Comparison of ENCODE assay signal across 16 cellular contexts in the genomic region with DNA sequence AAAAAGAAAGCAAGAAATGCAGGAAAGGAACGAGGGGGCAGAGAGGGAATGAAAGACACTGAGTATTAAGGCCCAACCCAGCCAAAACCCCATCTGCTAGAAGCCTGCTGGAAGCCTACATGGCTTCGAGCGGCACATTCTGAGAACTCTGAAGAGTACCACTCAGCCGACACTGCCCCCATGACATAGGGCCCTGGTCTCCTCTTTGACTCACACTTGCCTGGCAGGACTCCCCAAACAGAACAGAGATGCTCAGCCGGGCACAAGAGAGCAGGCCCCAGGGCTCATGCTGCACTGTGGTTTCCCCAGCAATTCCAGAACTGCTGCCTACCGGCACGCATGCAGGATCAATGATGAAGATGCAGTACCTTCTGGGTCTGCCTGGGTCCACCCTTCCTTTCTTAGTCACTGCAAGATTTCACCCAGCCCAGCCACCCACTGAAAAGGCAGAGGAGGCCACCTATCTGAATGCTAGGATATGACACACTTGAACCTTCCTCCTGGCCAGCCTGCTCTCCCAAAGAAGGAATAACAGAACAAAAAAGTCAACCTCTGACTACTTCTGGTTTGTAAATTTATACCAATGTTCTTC. TPM values are rescaled to one million over a fixed set of nuclear protein-coding genes. Genes with fewer than 3 reads are reported as not detected.
DNase-seq lines count a peak whose midpoint lies in the region; ATAC-seq and TF ChIP-seq lines count a peak whose summit lies in the region.
"Had no signal": no experiment of that assay in that cellular context is flagged by ENCODE, and none has a peak within 500 bp of the region (broad histone marks: within the 10 kb centered on the region; RNA-seq: fewer than 3 reads in every experiment).

No MANE protein-coding gene starts in this region.

- TF ChIP-seq CTCF in AG10803 (conservative IDR thresholded peaks at IDR 0.05; ENCODE audit: low read length) (peak; percentile 34), activated B cell treated with CpG ODN at 0.5 μM for 24 hours (IDR thresholded peaks at IDR 0.05) (no peak), brain microvascular endothelial cell (IDR thresholded peaks at IDR 0.05; ENCODE audit: low read depth, low read length, missing control alignments) (no peak)

- intact Hi-C loops in activated B cell treated with CpG ODN at 0.5 μM for 24 hours (cut with micrococcal nuclease) (loop anchor here (2.0 kb wide), 1 partner anchor 15 kb away; no protein-coding TSS in a partner anchor), left ventricle myocardium superior (cut with micrococcal nuclease) (no loop called here)

- no peaks in the 10 kb centered on the region for H3K9me3 Mint-ChIP-seq in activated B cell treated with CpG ODN at 0.5 μM for 24 hours

- peaks cover 80% of the 10 kb centered on the region for H3K36me3 Mint-ChIP-seq in activated B cell treated with CpG ODN at 0.5 μM for 24 hours (ENCODE audit: low read depth)

- peaks cover 98% of the 10 kb centered on the region for H3K4me1 Mint-ChIP-seq in activated B cell treated with CpG ODN at 0.5 μM for 24 hours

- POLR2A ChIA-PET in activated B cell treated with CpG ODN at 0.5 μM for 24 hours (lab: Charles Lee), result interaction anchor here (0.8 to 5.4 kb wide), 7 partner anchors 12 to 153 kb away, joined by 3 to 47 read pairs (median 4); no protein-coding TSS in a partner anchor

- ATAC-seq in GM18867 (IDR thresholded peaks at IDR 0.05; ENCODE audit: unreplicated experiment) (peak; percentile 40), activated B cell treated with CpG ODN at 0.5 μM for 24 hours (ENCODE audit: low read depth) (peak; percentile 43), left ventricle myocardium superior (peak; percentile 42), HG02981 (IDR thresholded peaks at IDR 0.05; ENCODE audit: unreplicated experiment) (no peak), HG03159 (IDR thresholded peaks at IDR 0.05; ENCODE audit: unreplicated experiment) (no peak), HG03108 (IDR thresholded peaks at IDR 0.05; ENCODE audit: unreplicated experiment) (no peak)
- ATAC-seq: mucosa of descending colon had no signal

- CTCF ChIA-PET in activated B cell treated with CpG ODN at 0.5 μM for 24 hours (lab: Charles Lee), result no interaction called here

- in situ Hi-C loops in brain microvascular endothelial cell (cut with HindIII; ENCODE audit: low pct_ligation_motif_present, low sequenced_read_pairs), result no loop called here

- no peak overlapping the region for H3K27ac ChIP-seq in brain microvascular endothelial cell
- H3K27ac ChIP-seq: parathyroid adenoma had no signal

- H3K36me3 ChIP-seq in brain microvascular endothelial cell (replicated peaks), result no peaks in the 10 kb centered on the region

- no peak overlapping the region for H3K4me3 ChIP-seq in AG10803 (ENCODE audit: low read length)
- H3K4me3 ChIP-seq in brain microvascular endothelial cell (ENCODE audit: low read depth, low read length), result no peak overlapping the region
- H3K4me3 ChIP-seq: mucosa of descending colon, spleen had no signal

- H3K4me3 Mint-ChIP-seq in activated B cell treated with CpG ODN at 0.5 μM for 24 hours, result peak overlapping the region; percentile 58

- no peaks in the 10 kb centered on the region for H3K27me3 Mint-ChIP-seq in activated B cell treated with CpG ODN at 0.5 μM for 24 hours

- DNase-seq in AG10803 (ENCODE audit: low read depth) (no peak), activated B cell treated with CpG ODN at 0.5 μM for 24 hours (no peak), left ventricle myocardium superior (no peak), brain microvascular endothelial cell (no peak)
- DNase-seq: activated naive CD4-positive, alpha-beta T cell; effector memory CD4-positive, alpha-beta T cell; islet precursor cell; mucosa of descending colon; NCI-H524; spleen; SW 1271 had no signal

- H3K27me3 ChIP-seq in brain microvascular endothelial cell (replicated peaks), result no peaks in the 10 kb centered on the region
- H3K27me3 ChIP-seq: spleen had no signal

- peak overlapping the region; percentile 90 for H3K27ac Mint-ChIP-seq in activated B cell treated with CpG ODN at 0.5 μM for 24 hours

RNA-seq across cellular contexts. Expression of a gene that starts 49.4 kb away (rescaled TPM):
- 279 and 331 TPM in 2 replicates for total RNA-seq in activated B cell treated with CpG ODN at 0.5 μM for 24 hours
- total RNA-seq in left ventricle myocardium superior, result 31.2 TPM

Comparison
In these comparisons a context has a peak if more than half of its experiments do, and no peak if none do; other contexts are left out.
1. ATAC-seq: peak in GM18867 (single experiment), activated B cell treated with CpG ODN at 0.5 μM for 24 hours (single experiment) and left ventricle myocardium superior (single experiment); none in HG02981 (single experiment), HG03159 (single experiment) and HG03108 (single experiment).